In genomic region chr2:170013802-170014551, GRCh38 we compare ENCODE assay signal across 1 cellular context.
TF ChIP-seq lines count a peak whose summit lies in the region.

No MANE protein-coding gene starts in this region.

TF ChIP-seq in K562, 482 proteins besides CTCF, POLR2A, EP300 and RAD21 (continued from another document and continues in another):
- TF ChIP-seq PHF21A (IDR thresholded peaks at IDR 0.05; ENCODE audit: borderline replicate concordance, low read depth): no peak
- no peak for TF ChIP-seq SUPT5H (IDR thresholded peaks at IDR 0.05)
- TF ChIP-seq ZBTB11 (CRISPR knock-in tag; IDR thresholded peaks at IDR 0.05): peak in 1 of 3 experiments; percentile 74; a peak in 2 of 6 replicates
- peak; percentile 18; the same call in 1 of the 2 replicates for TF ChIP-seq NR2C1 (IDR thresholded peaks at IDR 0.05)
- 0 out of 2 replicates have a peak, but pooled peaks have one; percentile 48 for TF ChIP-seq NR2C1 (tag; IDR thresholded peaks at IDR 0.05)
- TF ChIP-seq KLF10 (CRISPR knock-in tag; IDR thresholded peaks at IDR 0.05): no peak
- TF ChIP-seq TARDBP (IDR thresholded peaks at IDR 0.05): no peak; the same call in 1 of the 2 replicates
- TF ChIP-seq FOXA3 (CRISPR knock-in tag; conservative IDR thresholded peaks at IDR 0.05 in 1 of 2, IDR thresholded peaks at IDR 0.05 in 1 of 2): peak in 1 of 2 experiments; percentile 46; a peak in 1 of 4 replicates
- no peak for TF ChIP-seq PPARD (CRISPR knock-in tag; IDR thresholded peaks at IDR 0.05)
- TF ChIP-seq, protein P1, sequence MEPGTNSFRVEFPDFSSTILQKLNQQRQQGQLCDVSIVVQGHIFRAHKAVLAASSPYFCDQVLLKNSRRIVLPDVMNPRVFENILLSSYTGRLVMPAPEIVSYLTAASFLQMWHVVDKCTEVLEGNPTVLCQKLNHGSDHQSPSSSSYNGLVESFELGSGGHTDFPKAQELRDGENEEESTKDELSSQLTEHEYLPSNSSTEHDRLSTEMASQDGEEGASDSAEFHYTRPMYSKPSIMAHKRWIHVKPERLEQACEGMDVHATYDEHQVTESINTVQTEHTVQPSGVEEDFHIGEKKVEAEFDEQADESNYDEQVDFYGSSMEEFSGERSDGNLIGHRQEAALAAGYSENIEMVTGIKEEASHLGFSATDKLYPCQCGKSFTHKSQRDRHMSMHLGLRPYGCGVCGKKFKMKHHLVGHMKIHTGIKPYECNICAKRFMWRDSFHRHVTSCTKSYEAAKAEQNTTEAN (CRISPR knock-in tag; IDR thresholded peaks at IDR 0.05): no peak
- no peak for TF ChIP-seq RUNX1 (IDR thresholded peaks at IDR 0.05; ENCODE audit: low read depth)
- no peak for TF ChIP-seq KAT8 (IDR thresholded peaks at IDR 0.05; ENCODE audit: low read depth)
- TF ChIP-seq DDX20 (tag; IDR thresholded peaks at IDR 0.05; ENCODE audit: low read depth): peak; percentile 36; the same call in 1 of the 2 replicates
- no peak for TF ChIP-seq KDM2B (CRISPR knock-in tag; IDR thresholded peaks at IDR 0.05)
- peak; percentile 80 for TF ChIP-seq ATF7 (IDR thresholded peaks at IDR 0.05)
- no peak for TF ChIP-seq DIDO1 (tag; IDR thresholded peaks at IDR 0.05; ENCODE audit: low read depth)
- TF ChIP-seq ZNF436 (CRISPR knock-in tag; IDR thresholded peaks at IDR 0.05): no peak
- TF ChIP-seq MYBL2 (IDR thresholded peaks at IDR 0.05; ENCODE audit: low read depth): peak; percentile 5; the same call in 1 of the 2 replicates
- TF ChIP-seq MYBL2 (CRISPR knock-in tag; IDR thresholded peaks at IDR 0.05; ENCODE audit: borderline replicate concordance): no peak
- no peak for TF ChIP-seq ZBTB26 (CRISPR knock-in tag; IDR thresholded peaks at IDR 0.05)
- TF ChIP-seq, protein P2, sequence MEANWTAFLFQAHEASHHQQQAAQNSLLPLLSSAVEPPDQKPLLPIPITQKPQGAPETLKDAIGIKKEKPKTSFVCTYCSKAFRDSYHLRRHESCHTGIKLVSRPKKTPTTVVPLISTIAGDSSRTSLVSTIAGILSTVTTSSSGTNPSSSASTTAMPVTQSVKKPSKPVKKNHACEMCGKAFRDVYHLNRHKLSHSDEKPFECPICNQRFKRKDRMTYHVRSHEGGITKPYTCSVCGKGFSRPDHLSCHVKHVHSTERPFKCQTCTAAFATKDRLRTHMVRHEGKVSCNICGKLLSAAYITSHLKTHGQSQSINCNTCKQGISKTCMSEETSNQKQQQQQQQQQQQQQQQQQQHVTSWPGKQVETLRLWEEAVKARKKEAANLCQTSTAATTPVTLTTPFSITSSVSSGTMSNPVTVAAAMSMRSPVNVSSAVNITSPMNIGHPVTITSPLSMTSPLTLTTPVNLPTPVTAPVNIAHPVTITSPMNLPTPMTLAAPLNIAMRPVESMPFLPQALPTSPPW (CRISPR knock-in tag; IDR thresholded peaks at IDR 0.05): peak; percentile 69
- TF ChIP-seq, protein P3, sequence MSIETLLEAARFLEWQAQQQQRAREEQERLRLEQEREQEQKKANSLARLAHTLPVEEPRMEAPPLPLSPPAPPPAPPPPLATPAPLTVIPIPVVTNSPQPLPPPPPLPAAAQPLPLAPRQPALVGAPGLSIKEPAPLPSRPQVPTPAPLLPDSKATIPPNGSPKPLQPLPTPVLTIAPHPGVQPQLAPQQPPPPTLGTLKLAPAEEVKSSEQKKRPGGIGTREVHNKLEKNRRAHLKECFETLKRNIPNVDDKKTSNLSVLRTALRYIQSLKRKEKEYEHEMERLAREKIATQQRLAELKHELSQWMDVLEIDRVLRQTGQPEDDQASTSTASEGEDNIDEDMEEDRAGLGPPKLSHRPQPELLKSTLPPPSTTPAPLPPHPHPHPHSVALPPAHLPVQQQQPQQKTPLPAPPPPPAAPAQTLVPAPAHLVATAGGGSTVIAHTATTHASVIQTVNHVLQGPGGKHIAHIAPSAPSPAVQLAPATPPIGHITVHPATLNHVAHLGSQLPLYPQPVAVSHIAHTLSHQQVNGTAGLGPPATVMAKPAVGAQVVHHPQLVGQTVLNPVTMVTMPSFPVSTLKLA (conservative IDR thresholded peaks at IDR 0.05): peak in 1 of 2 experiments; percentile 56; a peak in 2 of 4 replicates
- TF ChIP-seq, protein P4, sequence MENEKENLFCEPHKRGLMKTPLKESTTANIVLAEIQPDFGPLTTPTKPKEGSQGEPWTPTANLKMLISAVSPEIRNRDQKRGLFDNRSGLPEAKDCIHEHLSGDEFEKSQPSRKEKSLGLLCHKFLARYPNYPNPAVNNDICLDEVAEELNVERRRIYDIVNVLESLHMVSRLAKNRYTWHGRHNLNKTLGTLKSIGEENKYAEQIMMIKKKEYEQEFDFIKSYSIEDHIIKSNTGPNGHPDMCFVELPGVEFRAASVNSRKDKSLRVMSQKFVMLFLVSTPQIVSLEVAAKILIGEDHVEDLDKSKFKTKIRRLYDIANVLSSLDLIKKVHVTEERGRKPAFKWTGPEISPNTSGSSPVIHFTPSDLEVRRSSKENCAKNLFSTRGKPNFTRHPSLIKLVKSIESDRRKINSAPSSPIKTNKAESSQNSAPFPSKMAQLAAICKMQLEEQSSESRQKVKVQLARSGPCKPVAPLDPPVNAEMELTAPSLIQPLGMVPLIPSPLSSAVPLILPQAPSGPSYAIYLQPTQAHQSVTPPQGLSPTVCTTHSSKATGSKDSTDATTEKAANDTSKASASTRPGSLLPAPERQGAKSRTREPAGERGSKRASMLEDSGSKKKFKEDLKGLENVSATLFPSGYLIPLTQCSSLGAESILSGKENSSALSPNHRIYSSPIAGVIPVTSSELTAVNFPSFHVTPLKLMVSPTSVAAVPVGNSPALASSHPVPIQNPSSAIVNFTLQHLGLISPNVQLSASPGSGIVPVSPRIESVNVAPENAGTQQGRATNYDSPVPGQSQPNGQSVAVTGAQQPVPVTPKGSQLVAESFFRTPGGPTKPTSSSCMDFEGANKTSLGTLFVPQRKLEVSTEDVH (IDR thresholded peaks at IDR 0.05; ENCODE audit: low read depth, partially characterized antibody): no peak
- TF ChIP-seq, protein P5, sequence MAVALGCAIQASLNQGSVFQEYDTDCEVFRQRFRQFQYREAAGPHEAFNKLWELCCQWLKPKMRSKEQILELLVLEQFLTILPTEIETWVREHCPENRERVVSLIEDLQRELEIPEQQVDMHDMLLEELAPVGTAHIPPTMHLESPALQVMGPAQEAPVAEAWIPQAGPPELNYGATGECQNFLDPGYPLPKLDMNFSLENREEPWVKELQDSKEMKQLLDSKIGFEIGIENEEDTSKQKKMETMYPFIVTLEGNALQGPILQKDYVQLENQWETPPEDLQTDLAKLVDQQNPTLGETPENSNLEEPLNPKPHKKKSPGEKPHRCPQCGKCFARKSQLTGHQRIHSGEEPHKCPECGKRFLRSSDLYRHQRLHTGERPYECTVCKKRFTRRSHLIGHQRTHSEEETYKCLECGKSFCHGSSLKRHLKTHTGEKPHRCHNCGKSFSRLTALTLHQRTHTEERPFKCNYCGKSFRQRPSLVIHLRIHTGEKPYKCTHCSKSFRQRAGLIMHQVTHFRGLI (CRISPR knock-in tag; IDR thresholded peaks at IDR 0.05): peak; percentile 3; the same call in 1 of the 2 replicates
- TF ChIP-seq MCM2 (IDR thresholded peaks at IDR 0.05; ENCODE audit: low read depth): no peak
- TF ChIP-seq NELFE (IDR thresholded peaks at IDR 0.05; ENCODE audit: insufficient read depth, insufficient read length): no peak
- peak; percentile 42; the same call in 1 of the 2 replicates for TF ChIP-seq SP1 (CRISPR knock-in tag; IDR thresholded peaks at IDR 0.05)
- peak; percentile 100 for TF ChIP-seq SMARCA4 (IDR thresholded peaks at IDR 0.05)
- TF ChIP-seq TEAD4 (IDR thresholded peaks at IDR 0.05; ENCODE audit: low read length): peak; percentile 99
- TF ChIP-seq TEAD4 (CRISPR knock-in tag; IDR thresholded peaks at IDR 0.05; ENCODE audit: borderline replicate concordance): no peak
- peak; percentile 90 to 92 for TF ChIP-seq KDM1A (IDR thresholded peaks at IDR 0.05)
- TF ChIP-seq ILF3 (IDR thresholded peaks at IDR 0.05; ENCODE audit: borderline replicate concordance): peak; percentile 78; the same call in 1 of the 2 replicates
- no peak for TF ChIP-seq HDGF (IDR thresholded peaks at IDR 0.05)
- TF ChIP-seq ESRRB (CRISPR knock-in tag; IDR thresholded peaks at IDR 0.05; ENCODE audit: borderline replicate concordance): no peak
- peak; percentile 97 for TF ChIP-seq CXXC5 (CRISPR knock-in tag; IDR thresholded peaks at IDR 0.05)
- TF ChIP-seq MTF1 (CRISPR knock-in tag; IDR thresholded peaks at IDR 0.05; ENCODE audit: borderline replicate concordance): no peak
- TF ChIP-seq DPF2 (IDR thresholded peaks at IDR 0.05): peak; percentile 100
- no peak for TF ChIP-seq THAP12 (CRISPR knock-in tag; IDR thresholded peaks at IDR 0.05)
- peak; percentile 79 for TF ChIP-seq CTBP1 (IDR thresholded peaks at IDR 0.05; ENCODE audit: borderline replicate concordance)
- no peak for TF ChIP-seq NR3C1 (CRISPR knock-in tag; IDR thresholded peaks at IDR 0.05)
- TF ChIP-seq ZFP1 (CRISPR knock-in tag; IDR thresholded peaks at IDR 0.05): no peak
- TF ChIP-seq JUNB (CRISPR knock-in tag; conservative IDR thresholded peaks at IDR 0.05): no peak
- no peak for TF ChIP-seq PRDM10 (IDR thresholded peaks at IDR 0.05; ENCODE audit: partially characterized antibody)
- no peak for TF ChIP-seq E2F6 (IDR thresholded peaks at IDR 0.05; ENCODE audit: borderline replicate concordance in 1 of 2, extremely low read depth in 1 of 2, insufficient read depth in 1 of 2, insufficient read length in 1 of 2, low read depth in 1 of 2, low read length in 1 of 2, poor library complexity in 1 of 2, severe bottlenecking in 1 of 2)
